Comparison of ENCODE assay signal across 15 cellular contexts in genomic region chr9:105259731-105260612, GRCh38. TPM values are rescaled to one million over a fixed set of nuclear protein-coding genes. Genes with fewer than 3 reads are reported as not detected.
DNase-seq lines count a peak whose midpoint lies in the region; ATAC-seq and TF ChIP-seq lines count a peak whose summit lies in the region.
"Had no signal": no experiment of that assay in that cellular context is flagged by ENCODE, and none has a peak within 500 bp of the region (broad histone marks: within the 10 kb centered on the region; RNA-seq: fewer than 3 reads in every experiment).

No MANE protein-coding gene starts in this region.

- no peak for TF ChIP-seq POLR2A in breast epithelium (IDR thresholded peaks at IDR 0.05)

- H3K9me3 ChIP-seq in breast epithelium (no peaks in the 10 kb centered on the region), mammary epithelial cell (replicated peaks; ENCODE audit: insufficient read depth, low read length) (no peaks in the 10 kb centered on the region), liver (ENCODE audit: control insufficient read depth in 4 of 4, low read length in 3 of 4) (no peaks in the 10 kb centered on the region), upper lobe of right lung (no peaks in the 10 kb centered on the region)
- H3K9me3 ChIP-seq: esophagus squamous epithelium had no signal

- H2AFZ ChIP-seq in mammary epithelial cell (ENCODE audit: low read depth, low read length) = no peak overlapping the region

- H3K4me1 ChIP-seq in breast epithelium (peaks cover 0 to 3% of the 10 kb centered on the region in 2 donors), mammary epithelial cell (ENCODE audit: insufficient read depth, low read length) (no peaks in the 10 kb centered on the region), liver (ENCODE audit: control insufficient read depth in 4 of 4, insufficient read depth in 4 of 4, low read length in 3 of 4) (peaks cover 5 to 34% (median 12%) of the 10 kb centered on the region in 4 donors), upper lobe of right lung (peaks cover 35% of the 10 kb centered on the region)

- peak overlapping the region; percentile 16 to 17 for H3K27ac ChIP-seq in breast epithelium
- no peak overlapping the region for H3K27ac ChIP-seq in mammary epithelial cell (ENCODE audit: insufficient read depth, low read depth, low read length)
- peak overlapping the region in 1 of 2 donors; percentile 29 for H3K27ac ChIP-seq in liver (ENCODE audit: low read depth in 1 of 2, low read length in 2 of 2)
- H3K27ac ChIP-seq in upper lobe of right lung = peak overlapping the region; percentile 15
- H3K27ac ChIP-seq in brain microvascular endothelial cell = no peak overlapping the region

- no peaks in the 10 kb centered on the region for H3K9me3 Mint-ChIP-seq in T-helper 2 cell treated with Interferon-gamma antibody and Interleukin-4, amounts not matched to agents 5 μg/mL and 100 μg/mL, for 36 hours
- H3K9me3 Mint-ChIP-seq: immature natural killer cell; natural killer cell treated with Interleukin-12 subunit alpha and Interleukin-12 subunit beta and Interleukin-15 and Interleukin-18, amount 100 ng/mL, for 72 hours had no signal

- no peak overlapping the region for H3K27ac Mint-ChIP-seq in T-helper 2 cell treated with Interferon-gamma antibody and Interleukin-4, amounts not matched to agents 5 μg/mL and 100 μg/mL, for 36 hours
- H3K27ac Mint-ChIP-seq: natural killer cell treated with Interleukin-12 subunit alpha and Interleukin-12 subunit beta and Interleukin-15 and Interleukin-18, amount 100 ng/mL, for 72 hours had no signal

- H3K79me2 ChIP-seq in mammary epithelial cell (ENCODE audit: insufficient read depth, low read length) = peaks cover 32% of the 10 kb centered on the region

- dilution Hi-C loops in mammary epithelial cell (cut with HindIII; ENCODE audit: low sequenced_read_pairs) = no loop called here

- H3K27me3 Mint-ChIP-seq in T-helper 2 cell treated with Interferon-gamma antibody and Interleukin-4, amounts not matched to agents 5 μg/mL and 100 μg/mL, for 36 hours (ENCODE audit: low read depth) = peaks cover 5% of the 10 kb centered on the region
- H3K27me3 Mint-ChIP-seq: natural killer cell treated with Interleukin-12 subunit alpha and Interleukin-12 subunit beta and Interleukin-15 and Interleukin-18, amount 100 ng/mL, for 72 hours had no signal

- CTCF ChIA-PET in mammary epithelial cell (lab: Charles Lee; ENCODE audit: low non-redundant PET) = interaction anchor here (0.7 kb wide), 1 partner anchor 515 kb away, joined by 3 read pairs; no protein-coding TSS in a partner anchor

- intact Hi-C loops in breast epithelium (cut with DNase I; ENCODE audit: low total_unique reads) = no loop called here
- intact Hi-C loops in mammary epithelial cell (cut with micrococcal nuclease) = no loop called here
- intact Hi-C loops in upper lobe of right lung (cut with DNase I) = no loop called here

- H3K27me3 ChIP-seq in breast epithelium = no peaks in the 10 kb centered on the region
- no peaks in the 10 kb centered on the region for H3K27me3 ChIP-seq in mammary epithelial cell (ENCODE audit: insufficient read depth, low read length)
- H3K27me3 ChIP-seq in liver (ENCODE audit: control insufficient read depth in 4 of 4, insufficient read depth in 4 of 4, low read length in 3 of 4) = no peaks in the 10 kb centered on the region
- no peaks in the 10 kb centered on the region for H3K27me3 ChIP-seq in upper lobe of right lung
- no peaks in the 10 kb centered on the region for H3K27me3 ChIP-seq in brain microvascular endothelial cell (replicated peaks)
- H3K27me3 ChIP-seq: esophagus squamous epithelium had no signal

- TF ChIP-seq RAD21 in liver (IDR thresholded peaks at IDR 0.05) = no peak

- H3K4me1 Mint-ChIP-seq in T-helper 2 cell treated with Interferon-gamma antibody and Interleukin-4, amounts not matched to agents 5 μg/mL and 100 μg/mL, for 36 hours (ENCODE audit: low read depth) = peaks cover 18% of the 10 kb centered on the region

- H3K36me3 Mint-ChIP-seq in T-helper 2 cell treated with Interferon-gamma antibody and Interleukin-4, amounts not matched to agents 5 μg/mL and 100 μg/mL, for 36 hours (ENCODE audit: low read depth) = peaks cover 2% of the 10 kb centered on the region
- H3K36me3 Mint-ChIP-seq: immature natural killer cell; natural killer cell treated with Interleukin-12 subunit alpha and Interleukin-12 subunit beta and Interleukin-15 and Interleukin-18, amount 100 ng/mL, for 72 hours had no signal

- H3K4me2 ChIP-seq in mammary epithelial cell (ENCODE audit: insufficient read depth, low read depth, low read length) = no peak overlapping the region

- H4K20me1 ChIP-seq in mammary epithelial cell (ENCODE audit: insufficient read depth, low read length) = no peaks in the 10 kb centered on the region

- BruUV-seq in mammary epithelial cell (replicated peaks; lab: Mats Ljungman, UMichigan) = no TSS peak

- H3K4me3 ChIP-seq in breast epithelium (no peak overlapping the region), mammary epithelial cell (replicated peaks in 1 of 3; ENCODE audit: insufficient read depth in 1 of 3, low read depth in 2 of 3, low read length in 3 of 3) (no peak overlapping the region), liver (ENCODE audit: low read depth in 1 of 3, low read length in 3 of 3) (no peak overlapping the region), upper lobe of right lung (no peak overlapping the region), brain microvascular endothelial cell (ENCODE audit: low read depth, low read length) (no peak overlapping the region)
- H3K4me3 ChIP-seq: esophagus squamous epithelium had no signal

- DNase-seq in breast epithelium (ENCODE audit: low spot score in 2 of 2) (no peak), mammary epithelial cell (no peak), OCI-M1 (lab: John Stamatoyannopoulos, UW) (peak; percentile 34), upper lobe of right lung (no peak), NCI-H2107 (lab: John Stamatoyannopoulos, UW) (no peak), brain microvascular endothelial cell (no peak)
- DNase-seq in T-helper 2 cell treated with Interferon-gamma antibody and Interleukin-4, amounts not matched to agents 5 μg/mL and 100 μg/mL, for 36 hours (ENCODE audit: low spot score) = no peak
- DNase-seq: activated CD4-positive, alpha-beta T cell treated with anti-CD3 and anti-CD28 coated beads for 1 hour; activated effector memory CD4-positive, alpha-beta T cell treated with anti-CD3 and anti-CD28 coated beads, Interleukin-2, amount 50 U/mL, for 16 hours; esophagus squamous epithelium; immature natural killer cell; NCI-H446; SIG-M5 had no signal

- ATAC-seq in upper lobe of right lung = peak; percentile 70
- ATAC-seq: natural killer cell treated with Interleukin-12 subunit alpha and Interleukin-12 subunit beta and Interleukin-15 and Interleukin-18, amount 100 ng/mL, for 72 hours had no signal

- no peak overlapping the region for H3K4me3 Mint-ChIP-seq in T-helper 2 cell treated with Interferon-gamma antibody and Interleukin-4, amounts not matched to agents 5 μg/mL and 100 μg/mL, for 36 hours
- H3K4me3 Mint-ChIP-seq: immature natural killer cell; natural killer cell treated with Interleukin-12 subunit alpha and Interleukin-12 subunit beta and Interleukin-15 and Interleukin-18, amount 100 ng/mL, for 72 hours had no signal

- in situ Hi-C loops in mammary epithelial cell (cut with MboI; ENCODE audit: low sequenced_read_pairs in 2 of 2) = loop anchor here in 1 of 2 donors (10.0 kb wide), 1 partner anchor 125 kb away; no protein-coding TSS in a partner anchor
- in situ Hi-C loops in brain microvascular endothelial cell (cut with HindIII; ENCODE audit: low pct_ligation_motif_present, low sequenced_read_pairs) = no loop called here

- no peaks in the 10 kb centered on the region for H3K36me3 ChIP-seq in breast epithelium
- no peaks in the 10 kb centered on the region for H3K36me3 ChIP-seq in mammary epithelial cell (ENCODE audit: insufficient read depth, low read length)
- H3K36me3 ChIP-seq in liver (ENCODE audit: control insufficient read depth in 4 of 4, insufficient read depth in 3 of 4, low read depth in 1 of 4, low read length in 3 of 4) = no peaks in the 10 kb centered on the region
- H3K36me3 ChIP-seq in upper lobe of right lung = no peaks in the 10 kb centered on the region
- no peaks in the 10 kb centered on the region for H3K36me3 ChIP-seq in brain microvascular endothelial cell (replicated peaks)
- H3K36me3 ChIP-seq: esophagus squamous epithelium had no signal

- H3K9ac ChIP-seq in mammary epithelial cell (ENCODE audit: insufficient read depth, low read length) (no peak overlapping the region), liver (ENCODE audit: low read depth in 1 of 2, low read length in 2 of 2) (no peak overlapping the region)

- TF ChIP-seq CTCF in breast epithelium (IDR thresholded peaks at IDR 0.05) = no peak
- no peak for TF ChIP-seq CTCF in mammary epithelial cell (conservative IDR thresholded peaks at IDR 0.05 in 1 of 2, IDR thresholded peaks at IDR 0.05 in 1 of 2; ENCODE audit: extremely low read depth in 1 of 2, insufficient read depth in 1 of 2, low read depth in 1 of 2, low read length in 2 of 2)
- TF ChIP-seq CTCF in liver (IDR thresholded peaks at IDR 0.05; ENCODE audit: low read depth, low read length, missing input control) = no peak
- no peak for TF ChIP-seq CTCF in upper lobe of right lung (IDR thresholded peaks at IDR 0.05)
- no peak for TF ChIP-seq CTCF in brain microvascular endothelial cell (IDR thresholded peaks at IDR 0.05; ENCODE audit: low read depth, low read length, missing control alignments)

TF ChIP-seq in liver, 16 proteins besides CTCF, POLR2A, EP300 and RAD21 (continues in another document):
- TF ChIP-seq NR2F2 (IDR thresholded peaks at IDR 0.05) = peak; percentile 11
- no peak for TF ChIP-seq ZBTB33 (IDR thresholded peaks at IDR 0.05)
- no peak for TF ChIP-seq YY1 (IDR thresholded peaks at IDR 0.05)
- TF ChIP-seq HNF4A (conservative IDR thresholded peaks at IDR 0.05) = peak; percentile 12 to 14

RNA-seq across cellular contexts. Expression of gene SLC44A1, which starts 15.5 kb away (rescaled TPM):
- total RNA-seq in breast epithelium (10 to 100 TPM; 53.7 to 62.6 (median 61.1) TPM), mammary epithelial cell (10 to 100 TPM; 29.1 to 35.7 TPM), liver (10 to 100 TPM; 46.4 to 73.1 TPM), upper lobe of right lung (66.1 TPM)
- polyA plus RNA-seq in mammary epithelial cell (19.0 TPM), liver (10 to 100 TPM; 18.1 to 59.9 TPM)
- polyA minus RNA-seq in mammary epithelial cell = 77.1 TPM

Comparison
In these comparisons a context has a peak if more than half of its experiments do, and no peak if none do; other contexts are left out.
1. H3K27ac ChIP-seq: peak in breast epithelium (2 of 2) and upper lobe of right lung (single experiment); none in mammary epithelial cell (single experiment) and brain microvascular endothelial cell (single experiment).